In the genomic region with DNA sequence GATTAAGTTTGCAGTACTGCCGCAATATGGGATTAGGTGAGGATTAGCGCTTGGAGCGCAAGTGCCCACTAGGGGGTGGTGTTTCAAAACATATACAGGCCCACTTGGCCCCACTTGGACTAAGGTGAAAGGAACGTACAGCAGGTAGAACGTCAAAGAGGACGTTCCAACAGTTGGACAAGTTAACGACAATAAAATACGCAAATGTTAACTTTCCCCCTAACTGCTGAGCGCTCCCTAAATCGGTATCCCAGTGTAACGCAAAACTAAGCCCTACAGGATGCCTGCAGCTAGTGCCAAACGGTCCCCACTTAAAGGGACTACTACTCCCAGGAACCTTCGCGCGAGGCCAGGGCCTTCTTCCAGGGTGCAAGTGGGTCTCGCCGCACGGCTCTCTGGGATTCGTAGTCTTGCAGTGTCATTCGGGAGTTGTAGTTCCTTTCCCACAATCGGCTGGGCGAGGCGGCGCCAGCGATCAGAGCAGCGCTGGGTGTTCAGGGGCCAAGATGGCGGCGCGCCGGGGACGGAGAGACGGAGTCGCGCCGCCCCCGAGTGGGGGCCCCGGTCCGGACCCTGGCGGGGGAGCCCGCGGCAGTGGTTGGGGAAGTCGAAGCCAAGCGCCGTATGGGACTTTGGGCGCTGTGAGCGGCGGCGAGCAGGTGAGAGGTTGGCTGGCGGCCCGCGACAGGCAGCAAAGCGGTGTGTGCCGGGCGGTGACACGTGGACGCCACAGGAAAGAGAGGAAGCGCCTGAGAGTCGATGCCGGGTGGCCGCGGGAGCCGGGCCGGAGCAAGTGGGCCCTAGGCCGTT, we compare ENCODE assay signal across 1 cellular context.
A peak's percentile ranks its signal among the peaks of the same experiment; 100 is the strongest.
TF ChIP-seq lines count a peak whose summit lies in the region.

Gene PPRC1, plus strand, starts transcription at position 478 of the 810 bp plus-strand sequence. Its CDS starts 29 bp downstream, at position 507.

TF ChIP-seq in K562, 482 proteins besides CTCF, POLR2A, EP300 and RAD21 (continued from another document):
- TF ChIP-seq, protein P1, sequence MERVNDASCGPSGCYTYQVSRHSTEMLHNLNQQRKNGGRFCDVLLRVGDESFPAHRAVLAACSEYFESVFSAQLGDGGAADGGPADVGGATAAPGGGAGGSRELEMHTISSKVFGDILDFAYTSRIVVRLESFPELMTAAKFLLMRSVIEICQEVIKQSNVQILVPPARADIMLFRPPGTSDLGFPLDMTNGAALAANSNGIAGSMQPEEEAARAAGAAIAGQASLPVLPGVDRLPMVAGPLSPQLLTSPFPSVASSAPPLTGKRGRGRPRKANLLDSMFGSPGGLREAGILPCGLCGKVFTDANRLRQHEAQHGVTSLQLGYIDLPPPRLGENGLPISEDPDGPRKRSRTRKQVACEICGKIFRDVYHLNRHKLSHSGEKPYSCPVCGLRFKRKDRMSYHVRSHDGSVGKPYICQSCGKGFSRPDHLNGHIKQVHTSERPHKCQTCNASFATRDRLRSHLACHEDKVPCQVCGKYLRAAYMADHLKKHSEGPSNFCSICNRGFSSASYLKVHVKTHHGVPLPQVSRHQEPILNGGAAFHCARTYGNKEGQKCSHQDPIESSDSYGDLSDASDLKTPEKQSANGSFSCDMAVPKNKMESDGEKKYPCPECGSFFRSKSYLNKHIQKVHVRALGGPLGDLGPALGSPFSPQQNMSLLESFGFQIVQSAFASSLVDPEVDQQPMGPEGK (CRISPR knock-in tag; IDR thresholded peaks at IDR 0.05; ENCODE audit: borderline replicate concordance): no peak
- TF ChIP-seq GABPA (tag; conservative IDR thresholded peaks at IDR 0.05; ENCODE audit: low read depth) (peak; percentile 84), HDAC8 (tag; IDR thresholded peaks at IDR 0.05) (no peak), FOXK1 (CRISPR knock-in tag; IDR thresholded peaks at IDR 0.05; ENCODE audit: borderline replicate concordance) (peak; percentile 15; the same call in 1 of the 2 replicates), ARID3A (IDR thresholded peaks at IDR 0.05; ENCODE audit: borderline replicate concordance, low read depth, low read length) (0 out of 2 replicates have a peak, but pooled peaks have one; percentile 7), DIDO1 (tag; IDR thresholded peaks at IDR 0.05; ENCODE audit: low read depth) (no peak), MBD2 (IDR thresholded peaks at IDR 0.05; ENCODE audit: borderline replicate concordance, low read depth) (peak; percentile 91), U2AF1 (optimal IDR thresholded peaks at IDR 0.05; ENCODE audit: low read depth, low read length) (peak; percentile 72), JUN (IDR thresholded peaks at IDR 0.05; ENCODE audit: borderline replicate concordance, low read depth, low read length) (0 out of 2 replicates have a peak, but pooled peaks have one; percentile 31), JUN (CRISPR knock-in tag; IDR thresholded peaks at IDR 0.05; ENCODE audit: borderline replicate concordance) (no peak), SIX5 (IDR thresholded peaks at IDR 0.05; ENCODE audit: borderline replicate concordance in 1 of 2, insufficient read depth in 1 of 2, low read depth in 1 of 2, low read length in 2 of 2) (peak; percentile 96 to 97), POLR2G (IDR thresholded peaks at IDR 0.05; ENCODE audit: low read depth, low read length) (peak; percentile 98), HNRNPLL (IDR thresholded peaks at IDR 0.05; ENCODE audit: low read depth, low read length, poor library complexity, severe bottlenecking) (peak; percentile 69), SETDB1 (IDR thresholded peaks at IDR 0.05; ENCODE audit: low read length) (no peak), SMARCA4 (IDR thresholded peaks at IDR 0.05) (peak; percentile 84), EP400 (IDR thresholded peaks at IDR 0.05) (peak; percentile 95; the same call in 1 of the 2 replicates), FIP1L1 (IDR thresholded peaks at IDR 0.05; ENCODE audit: low read depth, low read length, poor library complexity, severe bottlenecking) (peak; percentile 88), ZNF175 (CRISPR knock-in tag; IDR thresholded peaks at IDR 0.05; ENCODE audit: low read depth) (peak; percentile 89), CBX3 (IDR thresholded peaks at IDR 0.05; ENCODE audit: borderline replicate concordance in 1 of 2, low read length in 2 of 2) (peak in 1 of 2 experiments; percentile 16; a peak in 1 of 3 replicates), KLF6 (CRISPR knock-in tag; IDR thresholded peaks at IDR 0.05; ENCODE audit: borderline replicate concordance) (peak; percentile 26; the same call in 1 of the 2 replicates), ZNF644 (tag; IDR thresholded peaks at IDR 0.05; ENCODE audit: low read depth) (peak; percentile 92)
- TF ChIP-seq, protein P2, sequence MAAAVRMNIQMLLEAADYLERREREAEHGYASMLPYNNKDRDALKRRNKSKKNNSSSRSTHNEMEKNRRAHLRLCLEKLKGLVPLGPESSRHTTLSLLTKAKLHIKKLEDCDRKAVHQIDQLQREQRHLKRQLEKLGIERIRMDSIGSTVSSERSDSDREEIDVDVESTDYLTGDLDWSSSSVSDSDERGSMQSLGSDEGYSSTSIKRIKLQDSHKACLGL (CRISPR knock-in tag; IDR thresholded peaks at IDR 0.05; ENCODE audit: borderline replicate concordance, poor library complexity, severe bottlenecking): peak; percentile 88
- TF ChIP-seq, protein P3, sequence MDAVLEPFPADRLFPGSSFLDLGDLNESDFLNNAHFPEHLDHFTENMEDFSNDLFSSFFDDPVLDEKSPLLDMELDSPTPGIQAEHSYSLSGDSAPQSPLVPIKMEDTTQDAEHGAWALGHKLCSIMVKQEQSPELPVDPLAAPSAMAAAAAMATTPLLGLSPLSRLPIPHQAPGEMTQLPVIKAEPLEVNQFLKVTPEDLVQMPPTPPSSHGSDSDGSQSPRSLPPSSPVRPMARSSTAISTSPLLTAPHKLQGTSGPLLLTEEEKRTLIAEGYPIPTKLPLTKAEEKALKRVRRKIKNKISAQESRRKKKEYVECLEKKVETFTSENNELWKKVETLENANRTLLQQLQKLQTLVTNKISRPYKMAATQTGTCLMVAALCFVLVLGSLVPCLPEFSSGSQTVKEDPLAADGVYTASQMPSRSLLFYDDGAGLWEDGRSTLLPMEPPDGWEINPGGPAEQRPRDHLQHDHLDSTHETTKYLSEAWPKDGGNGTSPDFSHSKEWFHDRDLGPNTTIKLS (IDR thresholded peaks at IDR 0.05; ENCODE audit: borderline replicate concordance, low read depth): peak; percentile 92
- TF ChIP-seq, protein P4, sequence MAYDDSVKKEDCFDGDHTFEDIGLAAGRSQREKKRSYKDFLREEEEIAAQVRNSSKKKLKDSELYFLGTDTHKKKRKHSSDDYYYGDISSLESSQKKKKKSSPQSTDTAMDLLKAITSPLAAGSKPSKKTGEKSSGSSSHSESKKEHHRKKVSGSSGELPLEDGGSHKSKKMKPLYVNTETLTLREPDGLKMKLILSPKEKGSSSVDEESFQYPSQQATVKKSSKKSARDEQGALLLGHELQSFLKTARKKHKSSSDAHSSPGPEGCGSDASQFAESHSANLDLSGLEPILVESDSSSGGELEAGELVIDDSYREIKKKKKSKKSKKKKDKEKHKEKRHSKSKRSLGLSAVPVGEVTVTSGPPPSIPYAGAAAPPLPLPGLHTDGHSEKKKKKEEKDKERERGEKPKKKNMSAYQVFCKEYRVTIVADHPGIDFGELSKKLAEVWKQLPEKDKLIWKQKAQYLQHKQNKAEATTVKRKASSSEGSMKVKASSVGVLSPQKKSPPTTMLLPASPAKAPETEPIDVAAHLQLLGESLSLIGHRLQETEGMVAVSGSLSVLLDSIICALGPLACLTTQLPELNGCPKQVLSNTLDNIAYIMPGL (CRISPR knock-in tag; IDR thresholded peaks at IDR 0.05): 0 out of 2 replicates have a peak, but pooled peaks have one; percentile 68
